23 cellular contexts compared by ENCODE assay signal in the genomic region with DNA sequence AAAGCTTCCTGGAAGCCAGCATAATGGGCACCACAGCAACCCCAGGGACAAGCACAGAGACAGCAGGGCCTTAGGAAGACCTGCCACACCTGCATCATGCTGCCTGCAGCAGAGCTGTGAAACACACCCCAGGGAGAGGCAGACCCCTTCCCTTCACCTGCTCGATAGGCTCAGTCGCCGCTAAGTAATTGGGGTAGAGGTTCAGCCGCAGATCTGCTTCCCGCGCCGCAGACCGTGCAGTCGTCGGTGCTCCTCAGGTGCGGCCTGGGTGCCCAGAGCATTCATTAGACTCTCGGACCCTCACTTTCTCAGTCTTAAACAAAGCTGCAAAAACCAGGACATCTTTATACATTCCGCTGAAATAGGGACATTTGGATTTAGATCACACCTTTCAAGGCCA.
"Had no signal": no experiment of that assay in that cellular context is flagged by ENCODE, and none has a peak within 500 bp of the region (broad histone marks: within the 10 kb centered on the region; RNA-seq: fewer than 3 reads in every experiment).

No MANE protein-coding gene starts in this region.

- ATAC-seq: HepG2 had no signal

- DNase-seq: IMR-90, Karpas-422, KG1, MG63, NCI-H1092, NCI-H1105 treated with DMSO at 0.1 percent for 48 hours, NCI-H1417 treated with DMSO at 0.1 percent for 48 hours, NCI-H146, NCI-H1694 treated with DMSO at 0.1 percent for 48 hours, NCI-H1930, NCI-H2081, NCI-H2107, NCI-H2227 treated with DMSO at 0.1 percent for 48 hours, NCI-H524, NCI-H526 treated with DMSO at 0.1 percent for 48 hours, NCI-H774, Right ventricle myocardium superior, RPMI8226, SIG-M5 had no signal

- H3K4me3 ChIP-seq: MG63, SJSA1, SK-N-MC had no signal

- H3K9me3 ChIP-seq: MG63, SJSA1 had no signal

- FAIRE-seq: HepG2, RCC 7860 had no signal

- H3K27ac ChIP-seq: SJSA1, SK-N-MC had no signal

- H3K27me3 ChIP-seq: MG63, SJSA1 had no signal

- H3K36me3 ChIP-seq: SJSA1 had no signal
